Comparison of ENCODE assay signal across 25 cellular contexts in the genomic region with DNA sequence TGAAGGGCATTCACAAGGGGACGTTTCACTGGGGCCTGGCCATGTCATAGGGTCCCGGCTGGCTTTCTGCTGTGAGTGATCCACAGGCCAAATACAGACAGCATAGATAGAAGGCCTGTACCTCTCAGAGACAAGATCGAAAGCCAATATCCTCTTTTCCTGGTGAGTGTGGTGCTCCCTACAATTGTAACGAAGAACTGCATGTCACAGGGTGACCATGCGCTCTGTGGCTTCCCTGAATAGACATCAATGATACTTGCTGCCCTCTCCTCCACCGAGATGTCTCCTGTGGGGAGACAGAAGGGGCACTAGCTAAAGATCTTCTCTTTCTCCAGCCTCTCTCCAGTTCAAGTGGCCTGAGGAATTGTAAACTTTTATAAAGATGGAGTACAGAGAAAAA.
DNase-seq lines count a peak whose midpoint lies in the region; ATAC-seq and TF ChIP-seq lines count a peak whose summit lies in the region.
"Had no signal": no experiment of that assay in that cellular context is flagged by ENCODE, and none has a peak within 500 bp of the region (broad histone marks: within the 10 kb centered on the region; RNA-seq: fewer than 3 reads in every experiment).

No MANE protein-coding gene starts in this region.

- H3K4me1 Mint-ChIP-seq in Caco-2 (ENCODE audit: low read depth, unreplicated experiment): no peaks in the 10 kb centered on the region
- H3K4me1 Mint-ChIP-seq: activated CD4-positive, alpha-beta T cell treated with anti-CD3 and anti-CD28 coated beads, Interleukin-2, amount 10 ng/mL, durations not matched to agents 24 days and 14 days had no signal

- H3K36me3 Mint-ChIP-seq in Caco-2 (ENCODE audit: insufficient read depth, unreplicated experiment): no peaks in the 10 kb centered on the region

- H3K4me1 ChIP-seq in adipocyte (ENCODE audit: control insufficient read depth, insufficient read depth, low read length) (peaks cover 24% of the 10 kb centered on the region), vagina (no peaks in the 10 kb centered on the region), Caco-2 (no peaks in the 10 kb centered on the region)
- H3K4me1 ChIP-seq: A549, foreskin keratinocyte, Peyer's patch, right lobe of liver had no signal

- no peaks in the 10 kb centered on the region for H3K36me3 ChIP-seq in adipocyte (ENCODE audit: control insufficient read depth, insufficient read depth, low read length, severe bottlenecking)
- no peaks in the 10 kb centered on the region for H3K36me3 ChIP-seq in vagina
- no peaks in the 10 kb centered on the region for H3K36me3 ChIP-seq in Caco-2 (ENCODE audit: control insufficient read depth, insufficient read depth, low read length)
- H3K36me3 ChIP-seq: Peyer's patch, right lobe of liver had no signal

- no peaks in the 10 kb centered on the region for H3K27me3 ChIP-seq in adipocyte (replicated peaks; ENCODE audit: control insufficient read depth, insufficient read depth, low read length)
- H3K27me3 ChIP-seq in vagina: no peaks in the 10 kb centered on the region
- 0 out of 2 replicates have a peak, but pooled peaks cover under 1% of the 10 kb centered on the region for H3K27me3 ChIP-seq in Caco-2 (replicated peaks; ENCODE audit: control insufficient read depth, insufficient read depth, low read length)
- H3K27me3 ChIP-seq: Peyer's patch, right lobe of liver had no signal

- peak overlapping the region; percentile 39 for H3K4me3 ChIP-seq in adipocyte (ENCODE audit: low read length)
- no peak overlapping the region for H3K4me3 ChIP-seq in vagina
- H3K4me3 ChIP-seq in Caco-2 (ENCODE audit: low read depth, low read length): no peak overlapping the region
- H3K4me3 ChIP-seq: A549, Peyer's patch, right lobe of liver had no signal

- intact Hi-C loops in left cardiac atrium (cut with DNase I): no loop called here
- intact Hi-C loops in cardiac septum (cut with DNase I): no loop called here
- intact Hi-C loops in vagina (cut with DNase I): no loop called here
- intact Hi-C loops in Caco-2 (cut with micrococcal nuclease; ENCODE audit: unreplicated experiment): no loop called here

- peak overlapping the region; percentile 63 for H3K27ac ChIP-seq in vagina
- H3K27ac ChIP-seq: A549, foreskin keratinocyte, right lobe of liver, VCaP had no signal

- H3K27me3 Mint-ChIP-seq in Caco-2 (ENCODE audit: insufficient read depth, unreplicated experiment): peaks cover 25% of the 10 kb centered on the region

- ATAC-seq in left cardiac atrium: peak; percentile 8 to 23
- peak; percentile 31 for ATAC-seq in omental fat pad (ENCODE audit: low FRiP score)
- ATAC-seq: A549; activated T-cell treated with anti-CD3 and anti-CD28 coated beads, Interleukin-2, amount 50 U/mL, for 4 hours; effector memory CD8-positive, alpha-beta T cell; foreskin keratinocyte; HCT116 had no signal

- DNase-seq in left cardiac atrium (no peak), cardiac septum (ENCODE audit: low spot score) (no peak), adipocyte (ENCODE audit: low read depth) (no peak), omental fat pad (ENCODE audit: low spot score) (no peak), vagina (ENCODE audit: extremely low spot score in 2 of 2) (no peak), glomerular visceral epithelial cell (ENCODE audit: extremely low spot score) (no peak), NCI-H510A (lab: John Stamatoyannopoulos, UW) (no peak), Caco-2 (no peak)
- DNase-seq: activated CD4-positive, alpha-beta T cell treated with anti-CD3 and anti-CD28 coated beads, Interleukin-2, amount 10 ng/mL, durations not matched to agents 24 days and 14 days; activated naive CD4-positive, alpha-beta T cell; activated T-cell treated with anti-CD3 and anti-CD28 coated beads, Interleukin-2, amount 50 U/mL, for 4 hours; amniotic stem cell; COR-L47; effector memory CD8-positive, alpha-beta T cell; foreskin keratinocyte; NCI-H1105 treated with DMSO at 0.1 percent for 48 hours; NCI-H2029 treated with DMSO at 0.1 percent for 48 hours; NCI-H345; NCI-H82; Peyer's patch; posterior cingulate gyrus had no signal

- POLR2A ChIA-PET in Caco-2 (lab: Charles Lee): no interaction called here

- H3K9me3 Mint-ChIP-seq in Caco-2 (ENCODE audit: unreplicated experiment): no peaks in the 10 kb centered on the region
- H3K9me3 Mint-ChIP-seq: activated CD4-positive, alpha-beta T cell treated with anti-CD3 and anti-CD28 coated beads, Interleukin-2, amount 10 ng/mL, durations not matched to agents 24 days and 14 days; activated T-cell treated with anti-CD3 and anti-CD28 coated beads, Interleukin-2, amount 50 U/mL, for 4 hours; effector memory CD8-positive, alpha-beta T cell had no signal

- CTCF ChIA-PET in Caco-2 (lab: Charles Lee): no interaction called here

- no TSS peak for BruUV-seq in Caco-2 (replicated peaks; lab: Mats Ljungman, UMichigan)

- H3K27ac Mint-ChIP-seq in Caco-2 (ENCODE audit: unreplicated experiment): no peak overlapping the region
- H3K27ac Mint-ChIP-seq: activated CD4-positive, alpha-beta T cell treated with anti-CD3 and anti-CD28 coated beads, Interleukin-2, amount 10 ng/mL, durations not matched to agents 24 days and 14 days; effector memory CD8-positive, alpha-beta T cell had no signal

- no peaks in the 10 kb centered on the region for H3K9me3 ChIP-seq in adipocyte (ENCODE audit: control insufficient read depth, low read length)
- no peaks in the 10 kb centered on the region for H3K9me3 ChIP-seq in vagina
- H3K9me3 ChIP-seq in Caco-2: no peaks in the 10 kb centered on the region
- H3K9me3 ChIP-seq: A549, Peyer's patch, right lobe of liver had no signal

- H3K4me3 Mint-ChIP-seq in Caco-2 (ENCODE audit: unreplicated experiment): no peak overlapping the region
- H3K4me3 Mint-ChIP-seq: activated CD4-positive, alpha-beta T cell treated with anti-CD3 and anti-CD28 coated beads, Interleukin-2, amount 10 ng/mL, durations not matched to agents 24 days and 14 days; activated T-cell treated with anti-CD3 and anti-CD28 coated beads, Interleukin-2, amount 50 U/mL, for 4 hours; effector memory CD8-positive, alpha-beta T cell had no signal

- no peak for TF ChIP-seq CTCF in omental fat pad (IDR thresholded peaks at IDR 0.05)
- no peak for TF ChIP-seq CTCF in vagina (IDR thresholded peaks at IDR 0.05)
- no peak for TF ChIP-seq CTCF in Caco-2 (IDR thresholded peaks at IDR 0.05; ENCODE audit: insufficient read depth in 1 of 2, low read depth in 1 of 2, low read length in 1 of 2, severe bottlenecking in 1 of 2, unreplicated experiment in 1 of 2)

- H3K9ac ChIP-seq in adipocyte (ENCODE audit: low read length): peak overlapping the region; percentile 60

- no peak for TF ChIP-seq POLR2A in vagina (IDR thresholded peaks at IDR 0.05)
